19 cellular contexts compared by ENCODE assay signal in genomic region chr22:48665286-48666010, GRCh38.
A peak's percentile ranks its signal among the peaks of the same experiment; 100 is the strongest.
DNase-seq lines count a peak whose midpoint lies in the region; ATAC-seq and TF ChIP-seq lines count a peak whose summit lies in the region.
"Had no signal": no experiment of that assay in that cellular context is flagged by ENCODE, and none has a peak within 500 bp of the region (broad histone marks: within the 10 kb centered on the region; RNA-seq: fewer than 3 reads in every experiment).

No MANE protein-coding gene starts in this region.

- H3K27ac ChIP-seq in right cardiac atrium (ENCODE audit: low read length) (no peak overlapping the region), dorsolateral prefrontal cortex (no peak overlapping the region)
- H3K27ac ChIP-seq: A549, C4-2B had no signal

- H3K4me3 ChIP-seq in right cardiac atrium (ENCODE audit: low read length) (no peak overlapping the region), dorsolateral prefrontal cortex (no peak overlapping the region)
- H3K4me3 ChIP-seq: A549 had no signal

- intact Hi-C loops in left ventricle myocardium superior (cut with micrococcal nuclease) = no loop called here
- intact Hi-C loops in right cardiac atrium (cut with DNase I) = no loop called here
- intact Hi-C loops in dorsolateral prefrontal cortex (cut with DNase I) = no loop called here

- H3K27me3 ChIP-seq in right cardiac atrium (ENCODE audit: control insufficient read depth, insufficient read depth) (no peaks in the 10 kb centered on the region), dorsolateral prefrontal cortex (no peaks in the 10 kb centered on the region)

- TF ChIP-seq CTCF in dorsolateral prefrontal cortex (IDR thresholded peaks at IDR 0.05 in 54 of 56, conservative IDR thresholded peaks at IDR 0.05 in 2 of 56; ENCODE audit: low read depth in 1 of 56, partially characterized antibody in 56 of 56) = no peak

- 82% methylated on average over 23 of the region's 23 CpGs for WGBS in right cardiac atrium

- DNase-seq in left ventricle myocardium superior = peak; percentile 4
- no peak for DNase-seq in right cardiac atrium
- peak; percentile 78 for DNase-seq in GM04504 (ENCODE audit: low read depth)
- peak; percentile 70 for DNase-seq in SK-N-DZ (ENCODE audit: low spot score)
- DNase-seq in dorsolateral prefrontal cortex = no peak
- DNase-seq: Calu3; CD8-positive, alpha-beta memory T cell; H7; KBM-7; MM.1S; NCI-H1048; NCI-H1417 treated with DMSO at 0.1 percent for 48 hours; NCI-H187; NCI-H82 had no signal

- ATAC-seq in left ventricle myocardium superior (no peak), right cardiac atrium (no peak), HG02970 (IDR thresholded peaks at IDR 0.05; ENCODE audit: low FRiP score, unreplicated experiment) (no peak), GM18502 (IDR thresholded peaks at IDR 0.05; ENCODE audit: poor library complexity, unreplicated experiment) (no peak)
- ATAC-seq: A549, Panc1 had no signal

- H3K4me1 ChIP-seq in right cardiac atrium (ENCODE audit: control insufficient read depth, insufficient read depth, low read length) = no peaks in the 10 kb centered on the region
- H3K4me1 ChIP-seq: A549 had no signal

- H3K9me3 ChIP-seq in right cardiac atrium (ENCODE audit: control insufficient read depth, low read length) = no peaks in the 10 kb centered on the region

Comparison
In these comparisons a context has a peak if more than half of its experiments do, and no peak if none do; other contexts are left out.
1. DNase-seq: peak in left ventricle myocardium superior (single experiment), GM04504 (single experiment) and SK-N-DZ (single experiment); none in right cardiac atrium (0 of 3) and dorsolateral prefrontal cortex (0 of 10).